Comparison of ENCODE assay signal across 21 cellular contexts in genomic region chr12:66119229-66119869, GRCh38. TPM values are rescaled to one million over a fixed set of nuclear protein-coding genes. Genes with fewer than 3 reads are reported as not detected.
DNase-seq lines count a peak whose midpoint lies in the region; ATAC-seq and TF ChIP-seq lines count a peak whose summit lies in the region.
"Had no signal": no experiment of that assay in that cellular context is flagged by ENCODE, and none has a peak within 500 bp of the region (broad histone marks: within the 10 kb centered on the region; RNA-seq: fewer than 3 reads in every experiment).

No MANE protein-coding gene starts in this region.

- H3K18ac ChIP-seq in IMR-90 (ENCODE audit: low read depth, low read length): no peak overlapping the region

- in situ Hi-C loops in IMR-90 (cut with MboI; ENCODE audit: low sequenced_read_pairs): no loop called here

- no peaks in the 10 kb centered on the region for H3K9me3 Mint-ChIP-seq in CD4-positive, CD25-positive, alpha-beta regulatory T cell
- H3K9me3 Mint-ChIP-seq: activated naive CD8-positive, alpha-beta T cell treated with anti-CD3 and anti-CD28 coated beads, Interleukin-2, amount 10 ng/mL, durations not matched to agents 7 days and 5 days; activated T-helper 17 cell treated with anti-CD3 and anti-CD28 coated beads, Interleukin-2, amount 50 U/mL, for 72 hours; mesothelial cell of epicardium; nephron; stimulated activated naive B cell treated with anti-CD40 and anti-IgM and Interleukin-4, amounts not matched to agents 10 μg/mL and 1 μg/mL and 100 μg/mL, for 72 hours had no signal

- no peak overlapping the region for H3K4me3 Mint-ChIP-seq in CD4-positive, CD25-positive, alpha-beta regulatory T cell
- H3K4me3 Mint-ChIP-seq: activated T-helper 17 cell treated with anti-CD3 and anti-CD28 coated beads, Interleukin-2, amount 50 U/mL, for 72 hours; mesothelial cell of epicardium; nephron; stimulated activated naive B cell treated with anti-CD40 and anti-IgM and Interleukin-4, amounts not matched to agents 10 μg/mL and 1 μg/mL and 100 μg/mL, for 72 hours had no signal

- H3K4me1 Mint-ChIP-seq in CD4-positive, CD25-positive, alpha-beta regulatory T cell: peaks cover 9 to 15% (median 11%) of the 10 kb centered on the region in 4 donors
- H3K4me1 Mint-ChIP-seq: activated T-helper 17 cell treated with anti-CD3 and anti-CD28 coated beads, Interleukin-2, amount 50 U/mL, for 72 hours had no signal

- no peaks in the 10 kb centered on the region for H3K9me3 ChIP-seq in CD4-positive, CD25-positive, alpha-beta regulatory T cell (ENCODE audit: control insufficient read depth in 2 of 2, low read length in 2 of 2)
- H3K9me3 ChIP-seq in IMR-90 (ENCODE audit: control insufficient read depth, insufficient read depth, low read length) (no peaks in the 10 kb centered on the region), right lobe of liver (no peaks in the 10 kb centered on the region)
- H3K9me3 ChIP-seq: body of pancreas, Caco-2, SK-N-SH, thoracic aorta had no signal

- no peak overlapping the region for H3K4me2 ChIP-seq in IMR-90 (ENCODE audit: low read depth, low read length)
- H3K4me2 ChIP-seq: SK-N-SH had no signal

- H2AK9ac ChIP-seq in IMR-90 (replicated peaks; ENCODE audit: low read depth, low read length, poor library complexity): no peak overlapping the region

- no peak overlapping the region for H3K14ac ChIP-seq in IMR-90 (replicated peaks; ENCODE audit: low read depth, low read length)

- no peaks in the 10 kb centered on the region for H3K27me3 Mint-ChIP-seq in CD4-positive, CD25-positive, alpha-beta regulatory T cell
- H3K27me3 Mint-ChIP-seq: activated naive CD8-positive, alpha-beta T cell treated with anti-CD3 and anti-CD28 coated beads, Interleukin-2, amount 10 ng/mL, durations not matched to agents 7 days and 5 days; activated T-helper 17 cell treated with anti-CD3 and anti-CD28 coated beads, Interleukin-2, amount 50 U/mL, for 72 hours; stimulated activated naive B cell treated with anti-CD40 and anti-IgM and Interleukin-4, amounts not matched to agents 10 μg/mL and 1 μg/mL and 100 μg/mL, for 72 hours had no signal

- H2BK15ac ChIP-seq in IMR-90 (ENCODE audit: low read depth, low read length): no peak overlapping the region

- no peak overlapping the region for H3K27ac ChIP-seq in CD4-positive, CD25-positive, alpha-beta regulatory T cell (ENCODE audit: insufficient read depth, low read length, poor library complexity, severe bottlenecking)
- no peak overlapping the region for H3K27ac ChIP-seq in IMR-90 (ENCODE audit: insufficient read depth, low read length)
- H3K27ac ChIP-seq in right lobe of liver: no peak overlapping the region
- H3K27ac ChIP-seq: body of pancreas, thoracic aorta had no signal

- intact Hi-C loops in IMR-90 (cut with micrococcal nuclease): no loop called here
- intact Hi-C loops in right lobe of liver (cut with DNase I): no loop called here

- no CpG with 5 or more reads among the region's 2 CpGs for WGBS in IMR-90 (ENCODE audit: extremely low coverage in 2 of 2, insufficient read length in 1 of 2), 2 experiments
- 77% methylated on average over 2 of the region's 2 CpGs for WGBS in right lobe of liver (ENCODE audit: insufficient coverage, low coverage, low lambda C conversion rate, missing lambda C conversion rate)

- POLR2A ChIA-PET in IMR-90 (lab: Charles Lee; ENCODE audit: unreplicated experiment): no interaction called here

- H3K4ac ChIP-seq in IMR-90 (ENCODE audit: low read depth, low read length): no peak overlapping the region

- H3K23ac ChIP-seq in IMR-90 (ENCODE audit: low read depth, low read length): no peak overlapping the region

- TF ChIP-seq POLR2A in IMR-90 (IDR thresholded peaks at IDR 0.05; ENCODE audit: low read depth, low read length): no peak
- no peak for TF ChIP-seq POLR2A in right lobe of liver (IDR thresholded peaks at IDR 0.05)

- peaks cover 1 to 2% of the 10 kb centered on the region in 2 experiments; a peak in 3 of 4 replicates for H3K79me1 ChIP-seq in IMR-90 (ENCODE audit: low read depth in 1 of 2, low read length in 2 of 2)

- H2AK5ac ChIP-seq in IMR-90 (ENCODE audit: low read depth, low read length): no peak overlapping the region

- no peak overlapping the region for H2BK120ac ChIP-seq in IMR-90 (ENCODE audit: low read depth, low read length)

- no peak overlapping the region for H3K4me3 ChIP-seq in CD4-positive, CD25-positive, alpha-beta regulatory T cell (ENCODE audit: low read depth, low read length)
- no peak overlapping the region for H3K4me3 ChIP-seq in IMR-90 (ENCODE audit: insufficient read depth, low read depth, low read length)
- H3K4me3 ChIP-seq in right lobe of liver: no peak overlapping the region
- H3K4me3 ChIP-seq: body of pancreas, thoracic aorta had no signal

- no peak overlapping the region for H2AFZ ChIP-seq in IMR-90 (replicated peaks; ENCODE audit: low read length, poor library complexity)

- no peak for DNase-seq in CD4-positive, CD25-positive, alpha-beta regulatory T cell
- peak; percentile 29 for DNase-seq in IMR-90
- DNase-seq in SIG-M5 (lab: John Stamatoyannopoulos, UW): peak; percentile 32
- DNase-seq in right lobe of liver: no peak
- no peak for DNase-seq in EL
- DNase-seq in activated CD4-positive, CD25-positive, alpha-beta regulatory T cell (lab: John Stamatoyannopoulos, UW): no peak
- DNase-seq: activated CD4-positive, alpha-beta T cell treated with anti-CD3 and anti-CD28 coated beads for 48 hours; activated naive CD8-positive, alpha-beta T cell treated with anti-CD3 and anti-CD28 coated beads, Interleukin-2, amount 10 ng/mL, durations not matched to agents 7 days and 5 days; body of pancreas; Caco-2; effector CD4-positive, alpha-beta T cell; NCI-H187; NCI-H82; SK-N-SH; stimulated activated naive B cell treated with anti-CD40 and anti-IgM and Interleukin-4, amounts not matched to agents 10 μg/mL and 1 μg/mL and 100 μg/mL, for 72 hours; T1000 had no signal

- no peaks in the 10 kb centered on the region for H3K27me3 ChIP-seq in CD4-positive, CD25-positive, alpha-beta regulatory T cell (ENCODE audit: control insufficient read depth, insufficient read depth, low read length)
- no peaks in the 10 kb centered on the region for H3K27me3 ChIP-seq in IMR-90 (ENCODE audit: control insufficient read depth, insufficient read depth, low read length)
- no peaks in the 10 kb centered on the region for H3K27me3 ChIP-seq in right lobe of liver
- H3K27me3 ChIP-seq: body of pancreas had no signal

- H3K36me3 ChIP-seq in CD4-positive, CD25-positive, alpha-beta regulatory T cell (ENCODE audit: control insufficient read depth, insufficient read depth, low read length): peaks cover 30% of the 10 kb centered on the region
- peaks cover 11% of the 10 kb centered on the region for H3K36me3 ChIP-seq in IMR-90 (ENCODE audit: control insufficient read depth, insufficient read depth, low read length)
- H3K36me3 ChIP-seq in right lobe of liver: peaks cover 5 to 24% (median 8%) of the 10 kb centered on the region in 4 donors

- CTCF ChIA-PET in IMR-90 (lab: Yijun Ruan, JAX): no interaction called here

- H3K9me1 ChIP-seq in IMR-90 (ENCODE audit: insufficient read depth, low read length): peaks cover 6% of the 10 kb centered on the region; the same call in 1 of the 2 replicates

- H3K4me1 ChIP-seq in CD4-positive, CD25-positive, alpha-beta regulatory T cell (ENCODE audit: control insufficient read depth, insufficient read depth, low read length, poor library complexity, severe bottlenecking): peaks cover 9% of the 10 kb centered on the region
- H3K4me1 ChIP-seq in IMR-90 (ENCODE audit: control insufficient read depth, insufficient read depth, low read length) (no peaks in the 10 kb centered on the region), right lobe of liver (peaks cover 0 to 4% (median 0%) of the 10 kb centered on the region in 4 donors)
- H3K4me1 ChIP-seq: body of pancreas, Caco-2 had no signal

- H3K36me3 Mint-ChIP-seq in CD4-positive, CD25-positive, alpha-beta regulatory T cell: peaks cover 31% of the 10 kb centered on the region

- peak overlapping the region in 2 of 3 donors; percentile 7 to 9 for H3K27ac Mint-ChIP-seq in CD4-positive, CD25-positive, alpha-beta regulatory T cell
- H3K27ac Mint-ChIP-seq: activated naive CD8-positive, alpha-beta T cell treated with anti-CD3 and anti-CD28 coated beads, Interleukin-2, amount 10 ng/mL, durations not matched to agents 7 days and 5 days; activated T-helper 17 cell treated with anti-CD3 and anti-CD28 coated beads, Interleukin-2, amount 50 U/mL, for 72 hours; mesothelial cell of epicardium; nephron; stimulated activated naive B cell treated with anti-CD40 and anti-IgM and Interleukin-4, amounts not matched to agents 10 μg/mL and 1 μg/mL and 100 μg/mL, for 72 hours had no signal

- no peak overlapping the region for H3K9ac ChIP-seq in IMR-90 (ENCODE audit: low read depth, low read length)
- H3K9ac ChIP-seq: SK-N-SH had no signal

- no peak overlapping the region for H4K91ac ChIP-seq in IMR-90 (ENCODE audit: insufficient read depth, low read depth, low read length)

- H4K20me1 ChIP-seq in IMR-90 (ENCODE audit: insufficient read depth, low read length): no peaks in the 10 kb centered on the region; the same call in 1 of the 2 replicates

- TF ChIP-seq CTCF in IMR-90 (conservative IDR thresholded peaks at IDR 0.05; ENCODE audit: low read depth, low read length) (no peak), right lobe of liver (IDR thresholded peaks at IDR 0.05) (no peak)

- no peak for ATAC-seq in CD4-positive, CD25-positive, alpha-beta regulatory T cell (ENCODE audit: low read depth in 2 of 2)
- ATAC-seq in IMR-90 (ENCODE audit: low read depth) (no peak), right lobe of liver (peak in 3 of 4 donors; percentile 39 to 51 (median 50)), HG02840 (IDR thresholded peaks at IDR 0.05; ENCODE audit: low FRiP score, unreplicated experiment) (no peak)
- ATAC-seq: body of pancreas had no signal

- H2BK5ac ChIP-seq in IMR-90 (ENCODE audit: low read depth, low read length, poor library complexity, severe bottlenecking): no peak overlapping the region

- no peak overlapping the region for H4K5ac ChIP-seq in IMR-90 (ENCODE audit: low read depth, low read length)

- dilution Hi-C loops in IMR-90 (cut with HindIII; ENCODE audit: low sequenced_read_pairs, unreplicated experiment): no loop called here

- no peak for TF ChIP-seq RAD21 in IMR-90 (IDR thresholded peaks at IDR 0.05; ENCODE audit: low read length)

- H4K8ac ChIP-seq in IMR-90 (ENCODE audit: low read depth in 2 of 2, low read length in 2 of 2): no peak overlapping the region

- H2BK20ac ChIP-seq in IMR-90 (ENCODE audit: low read depth, low read length): no peak overlapping the region

- BruUV-seq in IMR-90 (replicated peaks; lab: Mats Ljungman, UMichigan): no TSS peak

- H3K56ac ChIP-seq in IMR-90 (ENCODE audit: extremely low read depth, insufficient read depth, low read length): no peak overlapping the region

RNA-seq across cellular contexts. Expression of gene LLPH, which starts 11.2 kb away (rescaled TPM):
- 32.9 TPM for total RNA-seq in CD4-positive, CD25-positive, alpha-beta regulatory T cell
- polyA plus RNA-seq in CD4-positive, CD25-positive, alpha-beta regulatory T cell: 10 to 100 TPM; 31.2 to 52.4 (median 40.3) TPM
- total RNA-seq in IMR-90 (2012; rRNA removed): 2.7 and 9.2 TPM in 2 replicates
- polyA plus RNA-seq in IMR-90 (2012; rRNA removed): 13.0 and 17.0 TPM in 2 replicates
- 0.54 and 0.95 TPM in 2 replicates for polyA plus RNA-seq in IMR-90 (2012; cell fraction: cytosol; rRNA removed)
- 0.14 and 2.2 TPM in 2 replicates for polyA plus RNA-seq in IMR-90 (2012; cell fraction: nucleus; rRNA removed; ENCODE audit: low replicate concordance)
- 10 to 100 TPM in 2 of 6 experiments, 1 to 10 TPM in 4; 5.2 to 13.0 (median 7.8) TPM for total RNA-seq in right lobe of liver

RNA-seq across cellular contexts. Expression of gene TMBIM4, which starts 50.4 kb away (rescaled TPM):
- 51.1 TPM for total RNA-seq in CD4-positive, CD25-positive, alpha-beta regulatory T cell
- polyA plus RNA-seq in CD4-positive, CD25-positive, alpha-beta regulatory T cell: 100 to 1,000 TPM; 313 to 470 (median 385) TPM
- total RNA-seq in IMR-90 (2012; rRNA removed) (59.3 and 89.7 TPM in 2 replicates), right lobe of liver (10 to 100 TPM; 72.3 to 88.9 (median 77.7) TPM)
- 33.7 and 38.7 TPM in 2 replicates for polyA plus RNA-seq in IMR-90 (2012; rRNA removed)
- polyA plus RNA-seq in IMR-90 (2012; cell fraction: cytosol; rRNA removed): 79.5 and 106 TPM in 2 replicates
- polyA plus RNA-seq in IMR-90 (2012; cell fraction: nucleus; rRNA removed; ENCODE audit: low replicate concordance): 12.2 and 34.5 TPM in 2 replicates

Comparison
In these comparisons a context has a peak if more than half of its experiments do, and no peak if none do; other contexts are left out.
1. ATAC-seq: peak in right lobe of liver (3 of 4); none in CD4-positive, CD25-positive, alpha-beta regulatory T cell (0 of 2), IMR-90 (single experiment) and HG02840 (single experiment).
2. DNase-seq: peak in IMR-90 (single experiment) and SIG-M5 (single experiment); none in CD4-positive, CD25-positive, alpha-beta regulatory T cell (0 of 3), right lobe of liver (0 of 3), EL (single experiment) and activated CD4-positive, CD25-positive, alpha-beta regulatory T cell (0 of 4).